9 cellular contexts compared by ENCODE assay signal in the genomic region with DNA sequence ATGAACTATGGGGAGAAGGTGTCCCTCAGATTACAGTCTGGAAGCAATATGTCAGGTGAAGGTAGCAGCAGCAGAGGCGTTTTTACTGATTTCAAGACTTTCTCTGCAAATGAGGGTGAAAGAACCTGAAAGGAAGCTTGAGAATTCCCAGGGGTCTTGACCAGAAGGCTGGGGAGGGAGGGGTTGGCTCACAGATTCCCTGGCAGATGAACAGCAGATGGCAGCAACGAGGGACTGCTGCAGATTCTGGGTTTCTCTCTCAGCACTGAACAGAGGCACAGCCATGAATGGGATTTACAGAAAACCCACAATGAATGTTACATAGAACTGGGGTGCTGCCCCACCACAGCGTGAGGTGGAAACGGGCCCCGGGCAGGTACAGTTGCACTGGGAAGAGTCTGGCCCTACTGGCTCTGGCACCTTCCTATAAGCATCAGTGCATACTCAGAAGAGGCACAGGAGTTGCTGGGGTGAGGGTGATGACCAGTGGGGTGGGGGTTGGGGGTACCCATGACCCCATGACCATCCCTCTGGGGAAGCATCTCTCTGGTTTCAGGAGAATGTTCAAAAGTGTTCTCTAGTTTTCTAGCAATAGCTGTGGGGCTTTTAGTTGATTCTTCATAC.
A peak's percentile ranks its signal among the peaks of the same experiment; 100 is the strongest.
DNase-seq lines count a peak whose midpoint lies in the region; ATAC-seq and TF ChIP-seq lines count a peak whose summit lies in the region.
"Had no signal": no experiment of that assay in that cellular context is flagged by ENCODE, and none has a peak within 500 bp of the region (broad histone marks: within the 10 kb centered on the region; RNA-seq: fewer than 3 reads in every experiment).

No MANE protein-coding gene starts in this region.

- no peaks in the 10 kb centered on the region for H3K36me3 ChIP-seq in GM23338 (ENCODE audit: insufficient read depth)
- H3K36me3 ChIP-seq: heart right ventricle had no signal

- H3K4me1 Mint-ChIP-seq in GM23338 = peaks cover 7% of the 10 kb centered on the region

- no peak overlapping the region for H3K27ac Mint-ChIP-seq in GM23338

- no peak overlapping the region for H3K4me2 ChIP-seq in GM23338

- H3K36me3 Mint-ChIP-seq in GM23338 (ENCODE audit: low read depth) = peaks cover 6% of the 10 kb centered on the region; the same call in 1 of the 3 replicates

- H3K27me3 Mint-ChIP-seq in GM23338 (ENCODE audit: insufficient read depth, low read depth, poor library complexity) = peaks cover 3% of the 10 kb centered on the region

- H3K4me3 Mint-ChIP-seq in GM23338 = no peak overlapping the region

- H3K9me3 Mint-ChIP-seq in GM23338 = peaks cover 6% of the 10 kb centered on the region

- H3K4me3 ChIP-seq in GM23338 = no peak overlapping the region
- H3K4me3 ChIP-seq: heart right ventricle had no signal

- DNase-seq in GM23338 (ENCODE audit: low spot score) (peak; percentile 88), OCI-M1 (lab: John Stamatoyannopoulos, UW) (peak; percentile 66), medulla oblongata (ENCODE audit: extremely low spot score) (peak; percentile 28), NCI-H345 treated with DMSO at 0.1 percent for 48 hours (lab: John Stamatoyannopoulos, UW; ENCODE audit: unreplicated experiment) (no peak), NCI-H226 (no peak), activated gamma-delta T cell treated with Interleukin-2 at 50 U/mL for 16 hours (no peak)
- no peak for DNase-seq in activated CD4-positive, alpha-beta T cell treated with anti-CD3 and anti-CD28 coated beads, Interleukin-2, amount 50 U/mL, for 48 hours

- peak overlapping the region; percentile 40; the same call in 1 of the 2 replicates for H2AFZ ChIP-seq in GM23338

- no peaks in the 10 kb centered on the region for H3K4me1 ChIP-seq in GM23338 (ENCODE audit: insufficient read depth)
- H3K4me1 ChIP-seq: heart right ventricle had no signal

- H3K9me2 ChIP-seq in GM23338 (ENCODE audit: insufficient read depth) = no peaks in the 10 kb centered on the region

- H3F3A ChIP-seq in GM23338 (replicated peaks; ENCODE audit: low read depth) = no peaks in the 10 kb centered on the region

- H4K20me1 ChIP-seq in GM23338 (replicated peaks; ENCODE audit: insufficient read depth) = no peaks in the 10 kb centered on the region

- TF ChIP-seq CTCF in GM12872 (IDR thresholded peaks at IDR 0.05; ENCODE audit: insufficient read depth, low read depth, low read length) = peak; percentile 68
- TF ChIP-seq CTCF in GM23338 (conservative IDR thresholded peaks at IDR 0.05; ENCODE audit: low read depth in 2 of 2) = peak; percentile 76 to 85

- H3K79me2 ChIP-seq in GM23338 (replicated peaks; ENCODE audit: insufficient read depth) = no peaks in the 10 kb centered on the region

- no peaks in the 10 kb centered on the region for H3K27me3 ChIP-seq in GM23338 (ENCODE audit: insufficient read depth)

- H3K27ac ChIP-seq in GM23338 (ENCODE audit: low read depth) = no peak overlapping the region
- H3K27ac ChIP-seq: heart right ventricle had no signal

- peak; percentile 100 for ATAC-seq in GM23338
- ATAC-seq: heart right ventricle had no signal

TF ChIP-seq in GM23338, 12 proteins besides CTCF, POLR2A, EP300 and RAD21 (continues in another document):
- TF ChIP-seq CREB1 (CRISPR knock-in tag; IDR thresholded peaks at IDR 0.05; ENCODE audit: low read depth) (no peak), JUNB (IDR thresholded peaks at IDR 0.05; ENCODE audit: unreplicated experiment) (no peak), NANOG (IDR thresholded peaks at IDR 0.05; ENCODE audit: borderline replicate concordance) (no peak), EZH2phosphoT487 (IDR thresholded peaks at IDR 0.05; ENCODE audit: unreplicated experiment) (no peak), ZNF114 (CRISPR knock-in tag; IDR thresholded peaks at IDR 0.05) (no peak), STAT1 (IDR thresholded peaks at IDR 0.05; ENCODE audit: unreplicated experiment) (no peak), EZH2 (IDR thresholded peaks at IDR 0.05; ENCODE audit: low read depth, unreplicated experiment) (no peak)
- TF ChIP-seq, protein P1, sequence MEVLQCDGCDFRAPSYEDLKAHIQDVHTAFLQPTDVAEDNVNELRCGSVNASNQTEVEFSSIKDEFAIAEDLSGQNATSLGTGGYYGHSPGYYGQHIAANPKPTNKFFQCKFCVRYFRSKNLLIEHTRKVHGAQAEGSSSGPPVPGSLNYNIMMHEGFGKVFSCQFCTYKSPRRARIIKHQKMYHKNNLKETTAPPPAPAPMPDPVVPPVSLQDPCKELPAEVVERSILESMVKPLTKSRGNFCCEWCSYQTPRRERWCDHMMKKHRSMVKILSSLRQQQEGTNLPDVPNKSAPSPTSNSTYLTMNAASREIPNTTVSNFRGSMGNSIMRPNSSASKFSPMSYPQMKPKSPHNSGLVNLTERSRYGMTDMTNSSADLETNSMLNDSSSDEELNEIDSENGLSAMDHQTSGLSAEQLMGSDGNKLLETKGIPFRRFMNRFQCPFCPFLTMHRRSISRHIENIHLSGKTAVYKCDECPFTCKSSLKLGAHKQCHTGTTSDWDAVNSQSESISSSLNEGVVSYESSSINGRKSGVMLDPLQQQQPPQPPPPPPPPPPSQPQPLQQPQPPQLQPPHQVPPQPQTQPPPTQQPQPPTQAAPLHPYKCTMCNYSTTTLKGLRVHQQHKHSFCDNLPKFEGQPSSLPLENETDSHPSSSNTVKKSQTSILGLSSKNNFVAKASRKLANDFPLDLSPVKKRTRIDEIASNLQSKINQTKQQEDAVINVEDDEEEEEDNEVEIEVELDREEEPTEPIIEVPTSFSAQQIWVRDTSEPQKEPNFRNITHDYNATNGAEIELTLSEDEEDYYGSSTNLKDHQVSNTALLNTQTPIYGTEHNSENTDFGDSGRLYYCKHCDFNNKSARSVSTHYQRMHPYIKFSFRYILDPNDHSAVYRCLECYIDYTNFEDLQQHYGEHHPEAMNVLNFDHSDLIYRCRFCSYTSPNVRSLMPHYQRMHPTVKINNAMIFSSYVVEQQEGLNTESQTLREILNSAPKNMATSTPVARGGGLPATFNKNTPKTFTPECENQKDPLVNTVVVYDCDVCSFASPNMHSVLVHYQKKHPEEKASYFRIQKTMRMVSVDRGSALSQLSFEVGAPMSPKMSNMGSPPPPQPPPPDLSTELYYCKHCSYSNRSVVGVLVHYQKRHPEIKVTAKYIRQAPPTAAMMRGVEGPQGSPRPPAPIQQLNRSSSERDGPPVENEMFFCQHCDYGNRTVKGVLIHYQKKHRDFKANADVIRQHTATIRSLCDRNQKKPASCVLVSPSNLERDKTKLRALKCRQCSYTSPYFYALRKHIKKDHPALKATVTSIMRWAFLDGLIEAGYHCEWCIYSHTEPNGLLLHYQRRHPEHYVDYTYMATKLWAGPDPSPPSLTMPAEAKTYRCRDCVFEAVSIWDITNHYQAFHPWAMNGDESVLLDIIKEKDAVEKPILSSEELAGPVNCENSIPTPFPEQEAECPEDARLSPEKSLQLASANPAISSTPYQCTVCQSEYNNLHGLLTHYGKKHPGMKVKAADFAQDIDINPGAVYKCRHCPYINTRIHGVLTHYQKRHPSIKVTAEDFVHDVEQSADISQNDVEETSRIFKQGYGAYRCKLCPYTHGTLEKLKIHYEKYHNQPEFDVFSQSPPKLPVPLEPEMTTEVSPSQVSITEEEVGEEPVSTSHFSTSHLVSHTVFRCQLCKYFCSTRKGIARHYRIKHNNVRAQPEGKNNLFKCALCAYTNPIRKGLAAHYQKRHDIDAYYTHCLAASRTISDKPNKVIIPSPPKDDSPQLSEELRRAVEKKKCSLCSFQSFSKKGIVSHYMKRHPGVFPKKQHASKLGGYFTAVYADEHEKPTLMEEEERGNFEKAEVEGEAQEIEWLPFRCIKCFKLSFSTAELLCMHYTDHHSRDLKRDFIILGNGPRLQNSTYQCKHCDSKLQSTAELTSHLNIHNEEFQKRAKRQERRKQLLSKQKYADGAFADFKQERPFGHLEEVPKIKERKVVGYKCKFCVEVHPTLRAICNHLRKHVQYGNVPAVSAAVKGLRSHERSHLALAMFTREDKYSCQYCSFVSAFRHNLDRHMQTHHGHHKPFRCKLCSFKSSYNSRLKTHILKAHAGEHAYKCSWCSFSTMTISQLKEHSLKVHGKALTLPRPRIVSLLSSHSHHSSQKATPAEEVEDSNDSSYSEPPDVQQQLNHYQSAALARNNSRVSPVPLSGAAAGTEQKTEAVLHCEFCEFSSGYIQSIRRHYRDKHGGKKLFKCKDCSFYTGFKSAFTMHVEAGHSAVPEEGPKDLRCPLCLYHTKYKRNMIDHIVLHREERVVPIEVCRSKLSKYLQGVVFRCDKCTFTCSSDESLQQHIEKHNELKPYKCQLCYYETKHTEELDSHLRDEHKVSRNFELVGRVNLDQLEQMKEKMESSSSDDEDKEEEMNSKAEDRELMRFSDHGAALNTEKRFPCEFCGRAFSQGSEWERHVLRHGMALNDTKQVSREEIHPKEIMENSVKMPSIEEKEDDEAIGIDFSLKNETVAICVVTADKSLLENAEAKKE (CRISPR knock-in tag; IDR thresholded peaks at IDR 0.05) = no peak
- TF ChIP-seq, protein P2, sequence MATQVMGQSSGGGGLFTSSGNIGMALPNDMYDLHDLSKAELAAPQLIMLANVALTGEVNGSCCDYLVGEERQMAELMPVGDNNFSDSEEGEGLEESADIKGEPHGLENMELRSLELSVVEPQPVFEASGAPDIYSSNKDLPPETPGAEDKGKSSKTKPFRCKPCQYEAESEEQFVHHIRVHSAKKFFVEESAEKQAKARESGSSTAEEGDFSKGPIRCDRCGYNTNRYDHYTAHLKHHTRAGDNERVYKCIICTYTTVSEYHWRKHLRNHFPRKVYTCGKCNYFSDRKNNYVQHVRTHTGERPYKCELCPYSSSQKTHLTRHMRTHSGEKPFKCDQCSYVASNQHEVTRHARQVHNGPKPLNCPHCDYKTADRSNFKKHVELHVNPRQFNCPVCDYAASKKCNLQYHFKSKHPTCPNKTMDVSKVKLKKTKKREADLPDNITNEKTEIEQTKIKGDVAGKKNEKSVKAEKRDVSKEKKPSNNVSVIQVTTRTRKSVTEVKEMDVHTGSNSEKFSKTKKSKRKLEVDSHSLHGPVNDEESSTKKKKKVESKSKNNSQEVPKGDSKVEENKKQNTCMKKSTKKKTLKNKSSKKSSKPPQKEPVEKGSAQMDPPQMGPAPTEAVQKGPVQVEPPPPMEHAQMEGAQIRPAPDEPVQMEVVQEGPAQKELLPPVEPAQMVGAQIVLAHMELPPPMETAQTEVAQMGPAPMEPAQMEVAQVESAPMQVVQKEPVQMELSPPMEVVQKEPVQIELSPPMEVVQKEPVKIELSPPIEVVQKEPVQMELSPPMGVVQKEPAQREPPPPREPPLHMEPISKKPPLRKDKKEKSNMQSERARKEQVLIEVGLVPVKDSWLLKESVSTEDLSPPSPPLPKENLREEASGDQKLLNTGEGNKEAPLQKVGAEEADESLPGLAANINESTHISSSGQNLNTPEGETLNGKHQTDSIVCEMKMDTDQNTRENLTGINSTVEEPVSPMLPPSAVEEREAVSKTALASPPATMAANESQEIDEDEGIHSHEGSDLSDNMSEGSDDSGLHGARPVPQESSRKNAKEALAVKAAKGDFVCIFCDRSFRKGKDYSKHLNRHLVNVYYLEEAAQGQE (IDR thresholded peaks at IDR 0.05; ENCODE audit: unreplicated experiment) = no peak

Comparison
In these comparisons a context has a peak if more than half of its experiments do, and no peak if none do; other contexts are left out.
1. DNase-seq: peak in GM23338 (single experiment), OCI-M1 (single experiment) and medulla oblongata (single experiment); none in NCI-H345 treated with DMSO at 0.1 percent for 48 hours (single experiment), activated CD4-positive, alpha-beta T cell treated with anti-CD3 and anti-CD28 coated beads, Interleukin-2, amount 50 U/mL, for 48 hours (0 of 2), NCI-H226 (single experiment) and activated gamma-delta T cell treated with Interleukin-2 at 50 U/mL for 16 hours (single experiment).